Comparison of ENCODE assay signal across 10 cellular contexts in genomic region chr4:24032371-24032989, GRCh38.
A peak's percentile ranks its signal among the peaks of the same experiment; 100 is the strongest.
DNase-seq lines count a peak whose midpoint lies in the region; TF ChIP-seq lines count a peak whose summit lies in the region.
"Had no signal": no experiment of that assay in that cellular context is flagged by ENCODE, and none has a peak within 500 bp of the region (broad histone marks: within the 10 kb centered on the region; RNA-seq: fewer than 3 reads in every experiment).

No MANE protein-coding gene starts in this region.

- CTCF ChIA-PET in activated naive CD4-positive, alpha-beta T cell treated with anti-CD3 and anti-CD28 coated beads for 36 hours (lab: Charles Lee), result interaction anchor here (0.6 kb wide), 1 partner anchor 543 kb away, joined by 3 read pairs; no protein-coding TSS in a partner anchor

- H3K4me3 ChIP-seq in stomach, result no peak overlapping the region
- H3K4me3 ChIP-seq: SK-N-MC had no signal

- TF ChIP-seq CTCF in stomach (IDR thresholded peaks at IDR 0.05), result peak in 4 of 7 experiments; percentile 22 to 56 (median 34)

- intact Hi-C loops in stomach (cut with DNase I; ENCODE audit: low total_unique reads), result no loop called here
- intact Hi-C loops in activated naive CD4-positive, alpha-beta T cell treated with anti-CD3 and anti-CD28 coated beads for 36 hours (cut with micrococcal nuclease), result no loop called here

- 44 to 77% (median 56%) methylated on average over 2 of the region's 2 CpGs for WGBS in stomach, 5 donors

- no peaks in the 10 kb centered on the region for H3K9me3 ChIP-seq in stomach

- DNase-seq in DMS 273 (lab: John Stamatoyannopoulos, UW; ENCODE audit: unreplicated experiment) (peak; percentile 11), DMS 273 treated with DMSO at 0.1 percent for 48 hours (lab: John Stamatoyannopoulos, UW) (no peak), MV-4-11 (lab: John Stamatoyannopoulos, UW) (peak; percentile 4), germinal center (ENCODE audit: low spot score) (peak; percentile 9), stomach (peak; percentile 35), NCI-H510A (lab: John Stamatoyannopoulos, UW) (no peak), NCI-H2081 treated with DMSO at 0.1 percent for 48 hours (lab: John Stamatoyannopoulos, UW) (no peak)
- DNase-seq in activated naive CD4-positive, alpha-beta T cell treated with anti-CD3 and anti-CD28 coated beads for 36 hours, result no peak
- DNase-seq: HFFc6 had no signal

- no peaks in the 10 kb centered on the region for H3K36me3 ChIP-seq in stomach

- no peaks in the 10 kb centered on the region for H3K36me3 Mint-ChIP-seq in activated naive CD4-positive, alpha-beta T cell treated with anti-CD3 and anti-CD28 coated beads for 36 hours (ENCODE audit: low read depth)

- H3K4me1 ChIP-seq in stomach, result no peaks in the 10 kb centered on the region

- no peak overlapping the region for H3K27ac Mint-ChIP-seq in activated naive CD4-positive, alpha-beta T cell treated with anti-CD3 and anti-CD28 coated beads for 36 hours
- H3K27ac Mint-ChIP-seq: HFFc6 had no signal

- TF ChIP-seq POLR2A in stomach (IDR thresholded peaks at IDR 0.05), result no peak

- H3K27me3 ChIP-seq in stomach, result no peaks in the 10 kb centered on the region

- H3K9me3 Mint-ChIP-seq in activated naive CD4-positive, alpha-beta T cell treated with anti-CD3 and anti-CD28 coated beads for 36 hours, result no peaks in the 10 kb centered on the region

- no peak for TF ChIP-seq EP300 in stomach (IDR thresholded peaks at IDR 0.05)

- no peak overlapping the region for H3K4me3 Mint-ChIP-seq in activated naive CD4-positive, alpha-beta T cell treated with anti-CD3 and anti-CD28 coated beads for 36 hours
- H3K4me3 Mint-ChIP-seq: HFFc6 had no signal

- peaks cover 2% of the 10 kb centered on the region for H3K27me3 Mint-ChIP-seq in activated naive CD4-positive, alpha-beta T cell treated with anti-CD3 and anti-CD28 coated beads for 36 hours (ENCODE audit: low read depth)

- H3K4me1 Mint-ChIP-seq in activated naive CD4-positive, alpha-beta T cell treated with anti-CD3 and anti-CD28 coated beads for 36 hours (ENCODE audit: low read depth), result no peaks in the 10 kb centered on the region

- no peak overlapping the region for H3K27ac ChIP-seq in stomach
- H3K27ac ChIP-seq: SK-N-MC had no signal

Comparison
In these comparisons a context has a peak if more than half of its experiments do, and no peak if none do; other contexts are left out.
1. DNase-seq: peak in DMS 273 (single experiment), MV-4-11 (single experiment), germinal center (single experiment) and stomach (single experiment); none in DMS 273 treated with DMSO at 0.1 percent for 48 hours (single experiment), NCI-H510A (single experiment), activated naive CD4-positive, alpha-beta T cell treated with anti-CD3 and anti-CD28 coated beads for 36 hours (single experiment) and NCI-H2081 treated with DMSO at 0.1 percent for 48 hours (single experiment).